Comparison of ENCODE assay signal across 8 cellular contexts in genomic region chr16:67228034-67228785, GRCh38. TPM values are rescaled to one million over a fixed set of nuclear protein-coding genes. Genes with fewer than 3 reads are reported as not detected.
DNase-seq lines count a peak whose midpoint lies in the region; ATAC-seq, FAIRE-seq and TF ChIP-seq lines count a peak whose summit lies in the region.

No MANE protein-coding gene starts in this region.

- DNase-seq in coronary artery (ENCODE audit: low spot score), result no peak
- no peak for DNase-seq in natural killer cell treated with Interleukin-12 subunit alpha and Interleukin-12 subunit beta and Interleukin-15 and Interleukin-18, amount 100 ng/mL, for 72 hours (ENCODE audit: low spot score)
- no peak for DNase-seq in D721Med (ENCODE audit: insufficient read length, low spot score)
- no peak for DNase-seq in stimulated activated CD4-positive, alpha-beta T cell treated with anti-CD3 and anti-CD28 coated beads, Interleukin-4, amount 100 ng/mL, for 4 hours
- no peak for DNase-seq in activated gamma-delta T cell (lab: John Stamatoyannopoulos, UW)

- H3K36me3 ChIP-seq in BLaER1, result peaks cover 54% of the 10 kb centered on the region
- H3K36me3 ChIP-seq in KMS-11 (ENCODE audit: insufficient read depth), result no peaks in the 10 kb centered on the region

- H3K4me1 ChIP-seq in BLaER1 (peaks cover 26% of the 10 kb centered on the region), KMS-11 (ENCODE audit: low read depth, poor library complexity, severe bottlenecking) (peaks cover 10% of the 10 kb centered on the region)

- H4K20me1 ChIP-seq in BLaER1, result peaks cover 40% of the 10 kb centered on the region
- no peaks in the 10 kb centered on the region for H4K20me1 ChIP-seq in KMS-11 (ENCODE audit: insufficient read depth)

- H3K36me3 Mint-ChIP-seq in natural killer cell treated with Interleukin-12 subunit alpha and Interleukin-12 subunit beta and Interleukin-15 and Interleukin-18, amount 100 ng/mL, for 72 hours, result peaks cover 14% of the 10 kb centered on the region

- H3K4me2 ChIP-seq in BLaER1, result peak overlapping the region; percentile 95
- H3K4me2 ChIP-seq in KMS-11, result peak overlapping the region; percentile 94

- TF ChIP-seq CTCF in KMS-11 (conservative IDR thresholded peaks at IDR 0.05; ENCODE audit: low read depth, low read length), result no peak
- TF ChIP-seq CTCF in coronary artery (IDR thresholded peaks at IDR 0.05), result no peak
- no peak for TF ChIP-seq CTCF in D721Med (IDR thresholded peaks at IDR 0.05; ENCODE audit: insufficient read depth, missing control alignments)

- no peaks in the 10 kb centered on the region for H3K9me3 Mint-ChIP-seq in natural killer cell treated with Interleukin-12 subunit alpha and Interleukin-12 subunit beta and Interleukin-15 and Interleukin-18, amount 100 ng/mL, for 72 hours

- no peak for ATAC-seq in natural killer cell treated with Interleukin-12 subunit alpha and Interleukin-12 subunit beta and Interleukin-15 and Interleukin-18, amount 100 ng/mL, for 72 hours
- no peak for ATAC-seq in HG02981 (IDR thresholded peaks at IDR 0.05; ENCODE audit: unreplicated experiment)

- peaks cover 16% of the 10 kb centered on the region for H3K79me2 ChIP-seq in KMS-11 (ENCODE audit: insufficient read depth, low read depth)

- no peaks in the 10 kb centered on the region for H3K9me3 ChIP-seq in BLaER1

- peak overlapping the region; percentile 97 for H3K27ac Mint-ChIP-seq in natural killer cell treated with Interleukin-12 subunit alpha and Interleukin-12 subunit beta and Interleukin-15 and Interleukin-18, amount 100 ng/mL, for 72 hours

- no peak for FAIRE-seq in D721Med (lab: Jason Lieb, UNC)

- H3K4me1 Mint-ChIP-seq in natural killer cell treated with Interleukin-12 subunit alpha and Interleukin-12 subunit beta and Interleukin-15 and Interleukin-18, amount 100 ng/mL, for 72 hours (ENCODE audit: low read depth in 2 of 2), result peaks cover 28 to 44% of the 10 kb centered on the region in 2 donors

- peak overlapping the region; percentile 100 for H3K4me3 Mint-ChIP-seq in natural killer cell treated with Interleukin-12 subunit alpha and Interleukin-12 subunit beta and Interleukin-15 and Interleukin-18, amount 100 ng/mL, for 72 hours

- no peak overlapping the region for H3K27ac ChIP-seq in BLaER1
- H3K27ac ChIP-seq in KMS-11, result no peak overlapping the region
- no peak overlapping the region for H3K27ac ChIP-seq in coronary artery

- H3K27me3 ChIP-seq in BLaER1, result no peaks in the 10 kb centered on the region
- H3K27me3 ChIP-seq in KMS-11 (ENCODE audit: insufficient read depth, low read depth), result no peaks in the 10 kb centered on the region

- no peak overlapping the region for H2AFZ ChIP-seq in KMS-11 (ENCODE audit: low read depth)

- H3K4me3 ChIP-seq in BLaER1, result peak overlapping the region; percentile 87
- no peak overlapping the region for H3K4me3 ChIP-seq in KMS-11 (IDR thresholded peaks at IDR 0.05; ENCODE audit: insufficient read depth, low read depth, low read length)
- H3K4me3 ChIP-seq in coronary artery, result peak overlapping the region; percentile 90

- no peaks in the 10 kb centered on the region for H3K27me3 Mint-ChIP-seq in natural killer cell treated with Interleukin-12 subunit alpha and Interleukin-12 subunit beta and Interleukin-15 and Interleukin-18, amount 100 ng/mL, for 72 hours

- peak overlapping the region; percentile 86 for H3K9ac ChIP-seq in BLaER1
- peak overlapping the region; percentile 50; the same call in 1 of the 2 replicates for H3K9ac ChIP-seq in KMS-11

RNA-seq across cellular contexts. Expression of gene TMEM208, which starts 1.3 kb away (rescaled TPM):
- total RNA-seq in natural killer cell treated with Interleukin-12 subunit alpha and Interleukin-12 subunit beta and Interleukin-15 and Interleukin-18, amount 100 ng/mL, for 72 hours, result 10 to 100 TPM; 55.1 to 56.1 TPM

RNA-seq across cellular contexts. Expression of gene FHOD1, which starts 19.1 kb away (rescaled TPM):
- total RNA-seq in natural killer cell treated with Interleukin-12 subunit alpha and Interleukin-12 subunit beta and Interleukin-15 and Interleukin-18, amount 100 ng/mL, for 72 hours, result 100 to 1,000 TPM; 156 to 160 TPM

RNA-seq across cellular contexts. Expression of gene SLC9A5, which starts 20.6 kb away (rescaled TPM):
- 1 to 10 TPM; 1.4 to 5.9 TPM for total RNA-seq in natural killer cell treated with Interleukin-12 subunit alpha and Interleukin-12 subunit beta and Interleukin-15 and Interleukin-18, amount 100 ng/mL, for 72 hours

RNA-seq across cellular contexts. Expression of gene ELMO3, which starts 29.3 kb away (rescaled TPM):
- 10 to 100 TPM in 1 of 2 donors, 1 to 10 TPM in 1; 3.6 to 13.9 TPM for total RNA-seq in natural killer cell treated with Interleukin-12 subunit alpha and Interleukin-12 subunit beta and Interleukin-15 and Interleukin-18, amount 100 ng/mL, for 72 hours

RNA-seq across cellular contexts. Expression of gene E2F4, which starts 36.3 kb away (rescaled TPM):
- total RNA-seq in natural killer cell treated with Interleukin-12 subunit alpha and Interleukin-12 subunit beta and Interleukin-15 and Interleukin-18, amount 100 ng/mL, for 72 hours, result 100 to 1,000 TPM; 110 to 188 TPM
